ENCODE assay signal across 8 cellular contexts in genomic region chr1:99969729-99970591, GRCh38. TPM values are rescaled to one million over a fixed set of nuclear protein-coding genes. Genes with fewer than 3 reads are reported as not detected.
DNase-seq lines count a peak whose midpoint lies in the region; ATAC-seq and TF ChIP-seq lines count a peak whose summit lies in the region.

SLC35A3 (plus strand) TSS chr1:99969996; CDS start chr1:99993555, 23,559 bp downstream.

- ATAC-seq in HG02938 (IDR thresholded peaks at IDR 0.05; ENCODE audit: unreplicated experiment): peak; percentile 84

- H3K27ac ChIP-seq in brain microvascular endothelial cell (peak within 1 kb of the TSS; percentile 63), skeletal muscle tissue (ENCODE audit: low read depth, low read length) (peak within 1 kb of the TSS; percentile 68)

- in situ Hi-C loops in brain microvascular endothelial cell (cut with HindIII; ENCODE audit: low pct_ligation_motif_present, low sequenced_read_pairs): no loop called here

- H3K4me3 ChIP-seq in brain microvascular endothelial cell (ENCODE audit: low read depth, low read length): peak within 1 kb of the TSS; percentile 91
- H3K4me3 ChIP-seq in iPS-18c (ENCODE audit: insufficient read depth, low read depth, low read length): peak within 1 kb of the TSS; percentile 90
- peak within 1 kb of the TSS; percentile 94 to 98 (median 96) for H3K4me3 ChIP-seq in skeletal muscle tissue (ENCODE audit: low read length in 3 of 3)

- no peaks in the 10 kb centered on the region for H3K27me3 ChIP-seq in brain microvascular endothelial cell (replicated peaks)
- no peaks in the 10 kb centered on the region for H3K27me3 ChIP-seq in skeletal muscle tissue (ENCODE audit: control insufficient read depth in 3 of 3, insufficient read depth in 3 of 3, low read length in 3 of 3)

- peak; percentile 49 to 53 for DNase-seq in NCI-H187 (lab: John Stamatoyannopoulos, UW)
- DNase-seq in NCI-H187 treated with DMSO at 0.1 percent for 48 hours (lab: John Stamatoyannopoulos, UW): no peak
- peak; percentile 85 for DNase-seq in NCI-H2029 (lab: John Stamatoyannopoulos, UW)
- peak; percentile 83 for DNase-seq in UCSD-AML1 (lab: John Stamatoyannopoulos, UW; ENCODE audit: unreplicated experiment)
- DNase-seq in brain microvascular endothelial cell: peak; percentile 56

- peaks cover 11 to 16% (median 15%) of the 10 kb centered on the region in 3 donors for H3K4me1 ChIP-seq in skeletal muscle tissue (ENCODE audit: control insufficient read depth in 3 of 3, insufficient read depth in 3 of 3, low read length in 3 of 3)

- H3K36me3 ChIP-seq in brain microvascular endothelial cell (replicated peaks): no peaks in the 10 kb centered on the region
- H3K36me3 ChIP-seq in skeletal muscle tissue (ENCODE audit: control insufficient read depth in 3 of 3, insufficient read depth in 3 of 3, low read length in 3 of 3): peaks cover 0 to under 1% (median 0%) of the 10 kb centered on the region in 3 donors

- H3K9me3 ChIP-seq in iPS-18c (ENCODE audit: control insufficient read depth, insufficient read depth, low read length) (no peaks in the 10 kb centered on the region), skeletal muscle tissue (ENCODE audit: control insufficient read depth in 3 of 3, low read length in 3 of 3) (no peaks in the 10 kb centered on the region)

- TF ChIP-seq CTCF in brain microvascular endothelial cell (IDR thresholded peaks at IDR 0.05; ENCODE audit: low read depth, low read length, missing control alignments): no peak

- peak within 1 kb of the TSS; percentile 90 to 93 (median 92) for H3K9ac ChIP-seq in skeletal muscle tissue (ENCODE audit: low read depth in 1 of 3, low read length in 3 of 3)

RNA-seq across cellular contexts. Expression of gene SLC35A3, which starts in this region (rescaled TPM):
- total RNA-seq in skeletal muscle tissue: 12.0 TPM
